ENCODE assay signal across 16 cellular contexts in genomic region chr11:77074626-77075221, GRCh38. TPM values are rescaled to one million over a fixed set of nuclear protein-coding genes. Genes with fewer than 3 reads are reported as not detected.
DNase-seq lines count a peak whose midpoint lies in the region; ATAC-seq and TF ChIP-seq lines count a peak whose summit lies in the region.
"Had no signal": no experiment of that assay in that cellular context is flagged by ENCODE, and none has a peak within 500 bp of the region (broad histone marks: within the 10 kb centered on the region; RNA-seq: fewer than 3 reads in every experiment).

No MANE protein-coding gene starts in this region.

- no peak overlapping the region for H3K18ac ChIP-seq in H9 (ENCODE audit: insufficient read length, low read depth, low read length)

- no peak overlapping the region for H4K8ac ChIP-seq in H9 (replicated peaks; ENCODE audit: insufficient read length, low read depth, low read length)

- TF ChIP-seq CTCF in H9 (conservative IDR thresholded peaks at IDR 0.05) (no peak), brain (conservative IDR thresholded peaks at IDR 0.05) (no peak)

- H3K79me1 ChIP-seq in H9 (ENCODE audit: insufficient read depth, low read depth, low read length, poor library complexity, severe bottlenecking) = no peaks in the 10 kb centered on the region

- no peak overlapping the region for H4K91ac ChIP-seq in H9 (ENCODE audit: insufficient read length, low read depth, low read length)

- no peak overlapping the region for H2AFZ ChIP-seq in H9 (ENCODE audit: low read length)

- peaks cover 3 to 11% of the 10 kb centered on the region in 2 experiments; a peak in 3 of 4 replicates for H3K4me1 Mint-ChIP-seq in H9
- H3K4me1 Mint-ChIP-seq in brain = peaks cover 38% of the 10 kb centered on the region

- H2BK12ac ChIP-seq in H9 (ENCODE audit: insufficient read length, low read depth, low read length) = no peak overlapping the region

- H3K27me3 ChIP-seq in H9 (ENCODE audit: insufficient read depth, low read length) = no peaks in the 10 kb centered on the region
- H3K27me3 ChIP-seq in mucosa of rectum (ENCODE audit: control insufficient read depth in 2 of 2, insufficient read depth in 2 of 2, low read length in 2 of 2) = no peaks in the 10 kb centered on the region
- no peaks in the 10 kb centered on the region for H3K27me3 ChIP-seq in stomach smooth muscle (ENCODE audit: control insufficient read depth in 1 of 2, insufficient read depth in 2 of 2, low read length in 2 of 2)
- H3K27me3 ChIP-seq: BLaER1 treated with 17β-estradiol and CSF1 and Interleukin-3, amounts not matched to agents 10 nM and 100 nM had no signal

- H3K27me3 Mint-ChIP-seq in H9 (ENCODE audit: low read depth) = no peaks in the 10 kb centered on the region
- no peaks in the 10 kb centered on the region for H3K27me3 Mint-ChIP-seq in brain

- H3K9ac ChIP-seq in H9 (ENCODE audit: extremely low read depth, insufficient read length, low read length) (no peak overlapping the region), mucosa of rectum (ENCODE audit: low read depth in 1 of 2, low read length in 2 of 2) (peak overlapping the region; percentile 56 to 84), stomach smooth muscle (ENCODE audit: low read length in 2 of 2) (peak overlapping the region in 1 of 2 donors; percentile 60)

- H3K4me3 Mint-ChIP-seq in H9 = no peak overlapping the region
- H3K4me3 Mint-ChIP-seq in brain = no peak overlapping the region

- no peak overlapping the region for H3K23ac ChIP-seq in H9 (ENCODE audit: insufficient read length, low read depth, low read length)

- H3K4ac ChIP-seq in H9 (ENCODE audit: low read depth, low read length) = no peak overlapping the region

- DNase-seq in H9 = peak; percentile 18
- no peak for DNase-seq in kidney tubule cell (ENCODE audit: low spot score)
- DNase-seq: activated naive CD4-positive, alpha-beta T cell; EL; KBM-7; naive B cell; SIG-M5; stimulated activated CD4-positive, alpha-beta T cell treated with anti-CD3 and anti-CD28 coated beads, Interleukin-12 subunit alpha, Interleukin-12 subunit beta, amount 100 ng/mL, for 4 hours had no signal

- H3T11ph ChIP-seq in H9 (ENCODE audit: low read length) = no peak overlapping the region

- H3K4me3 ChIP-seq in mucosa of rectum (ENCODE audit: low read length in 2 of 2) (peak overlapping the region; percentile 1 to 46), stomach smooth muscle (ENCODE audit: low read length in 2 of 2) (no peak overlapping the region)
- H3K4me3 ChIP-seq: BLaER1 treated with 17β-estradiol and CSF1 and Interleukin-3, amounts not matched to agents 10 nM and 100 nM had no signal

- H3K36me3 Mint-ChIP-seq in H9 (ENCODE audit: insufficient read depth in 1 of 3, low read depth in 3 of 3) (peaks cover 0 to 3% (median 0%) of the 10 kb centered on the region in 3 experiments; a peak in 5 of 7 replicates), brain (peaks cover 19% of the 10 kb centered on the region)
- H3K36me3 Mint-ChIP-seq: naive B cell had no signal

- no peaks in the 10 kb centered on the region for H3K9me3 ChIP-seq in H9 (ENCODE audit: control insufficient read depth, low read depth, low read length)
- H3K9me3 ChIP-seq in mucosa of rectum (ENCODE audit: control insufficient read depth in 2 of 2, low read length in 2 of 2) = no peaks in the 10 kb centered on the region
- no peaks in the 10 kb centered on the region for H3K9me3 ChIP-seq in stomach smooth muscle (ENCODE audit: control insufficient read depth in 2 of 2, low read length in 2 of 2)

- no peak overlapping the region for H2BK5ac ChIP-seq in H9 (ENCODE audit: insufficient read length, low read length)

- H3K14ac ChIP-seq in H9 (ENCODE audit: insufficient read depth, low read length) = no peak overlapping the region

- no peak overlapping the region for H3K4me2 ChIP-seq in H9 (ENCODE audit: insufficient read depth, insufficient read length, low read length)

- H3K4me1 ChIP-seq in H9 (ENCODE audit: insufficient read depth, low read length) (no peaks in the 10 kb centered on the region), mucosa of rectum (ENCODE audit: control insufficient read depth in 2 of 2, insufficient read depth in 2 of 2, low read length in 2 of 2) (peaks cover 55 to 68% of the 10 kb centered on the region in 2 donors), stomach smooth muscle (ENCODE audit: control insufficient read depth, insufficient read depth, low read length) (peaks cover 46% of the 10 kb centered on the region)

- no peak overlapping the region for H2BK15ac ChIP-seq in H9 (ENCODE audit: low read depth, low read length)

- no CpG with 5 or more reads among the region's 15 CpGs for whole genome bisulfite sequencing in H9 (ENCODE audit: extremely low coverage, insufficient read length, low lambda C conversion rate)

- peaks cover 6 to 9% of the 10 kb centered on the region in 2 experiments; a peak in 4 of 5 replicates for H3K9me3 Mint-ChIP-seq in H9
- peaks cover 10 to 19% (median 13%) of the 10 kb centered on the region in 5 experiments for H3K9me3 Mint-ChIP-seq in brain

- no peaks in the 10 kb centered on the region for H4K20me1 ChIP-seq in H9 (ENCODE audit: control insufficient read depth, insufficient read depth, insufficient read length)

- no peaks in the 10 kb centered on the region for H3K79me2 ChIP-seq in H9 (ENCODE audit: insufficient read depth, low read length)

- no peak overlapping the region for H3K56ac ChIP-seq in H9 (ENCODE audit: insufficient read length, low read depth, low read length)

- H3K23me2 ChIP-seq in H9 (ENCODE audit: insufficient read length, low read depth, low read length, poor library complexity, severe bottlenecking) = no peaks in the 10 kb centered on the region

- H2AK5ac ChIP-seq in H9 (ENCODE audit: insufficient read length, low read length) = no peak overlapping the region

- H2BK20ac ChIP-seq in H9 (ENCODE audit: low read depth, low read length, poor library complexity, severe bottlenecking) = no peak overlapping the region

- H4K5ac ChIP-seq in H9 (ENCODE audit: insufficient read length, low read depth, low read length) = no peak overlapping the region

- H2BK120ac ChIP-seq in H9 (ENCODE audit: low read depth, low read length, poor library complexity, severe bottlenecking) = no peak overlapping the region

- peaks cover 5 to 6% of the 10 kb centered on the region in 2 donors for H3K36me3 ChIP-seq in mucosa of rectum (ENCODE audit: control insufficient read depth in 2 of 2, insufficient read depth in 2 of 2, low read length in 2 of 2)
- H3K36me3 ChIP-seq in stomach smooth muscle (ENCODE audit: control insufficient read depth in 2 of 2, insufficient read depth in 2 of 2, low read length in 2 of 2) = no peaks in the 10 kb centered on the region
- H3K36me3 ChIP-seq: BLaER1 treated with 17β-estradiol and CSF1 and Interleukin-3, amounts not matched to agents 10 nM and 100 nM had no signal

- H3K27ac ChIP-seq in H9 (ENCODE audit: insufficient read length, low read depth, low read length) (no peak overlapping the region), mucosa of rectum (ENCODE audit: low read depth in 2 of 2, low read length in 2 of 2) (peak overlapping the region; percentile 96 to 99), stomach smooth muscle (ENCODE audit: low read length) (peak overlapping the region; percentile 92)

- ATAC-seq in GM18861 (IDR thresholded peaks at IDR 0.05; ENCODE audit: unreplicated experiment) (no peak), HG03139 (IDR thresholded peaks at IDR 0.05; ENCODE audit: unreplicated experiment) (no peak), GM18907 (IDR thresholded peaks at IDR 0.05; ENCODE audit: unreplicated experiment) (no peak)

- no peak overlapping the region for H3K27ac Mint-ChIP-seq in H9
- H3K27ac Mint-ChIP-seq in brain = peak overlapping the region in 3 of 5 experiments; percentile 94 to 97 (median 96)

RNA-seq across cellular contexts. Expression of gene CAPN5, which starts 8.0 kb away (rescaled TPM):
- 16.7 and 17.1 TPM in 2 replicates for total RNA-seq in H9 (2021)
- 23.2 TPM for polyA plus RNA-seq in brain (ENCODE audit: insufficient read depth, low read depth, low replicate concordance)

RNA-seq across cellular contexts. Expression of gene OMP, which starts 27.9 kb away (rescaled TPM):
- 0.86 TPM in 1 of 2 replicates, not detected in the other for total RNA-seq in H9 (2021)
- polyA plus RNA-seq in brain (ENCODE audit: insufficient read depth, low read depth, low replicate concordance) = not detected

RNA-seq across cellular contexts. Expression of gene B3GNT6, which starts 40.5 kb away (rescaled TPM):
- not detected in 2 replicates for total RNA-seq in H9 (2021)
- polyA plus RNA-seq in brain (ENCODE audit: insufficient read depth, low read depth, low replicate concordance) = not detected
- total RNA-seq: cerebellum had no signal

RNA-seq across cellular contexts. Expression of gene MYO7A, which starts 53.3 kb away (rescaled TPM):
- 1.6 and 2.2 TPM in 2 replicates for total RNA-seq in H9 (2021)
- polyA plus RNA-seq in brain (ENCODE audit: insufficient read depth, low read depth, low replicate concordance) = 4.2 TPM

Comparison
In these comparisons a context has a peak if more than half of its experiments do, and no peak if none do; other contexts are left out.
1. H3K27ac Mint-ChIP-seq: peak in brain (3 of 5); none in H9 (0 of 3).
2. H3K4me3 ChIP-seq: peak in mucosa of rectum (2 of 2); none in stomach smooth muscle (0 of 2).